ENCODE assay signal across 16 cellular contexts in genomic region chr5:109945097-109945678, GRCh38.
DNase-seq lines count a peak whose midpoint lies in the region; ATAC-seq and TF ChIP-seq lines count a peak whose summit lies in the region.
"Had no signal": no experiment of that assay in that cellular context is flagged by ENCODE, and none has a peak within 500 bp of the region (broad histone marks: within the 10 kb centered on the region; RNA-seq: fewer than 3 reads in every experiment).

No MANE protein-coding gene starts in this region.

- H3K27me3 Mint-ChIP-seq in neural progenitor cell (ENCODE audit: insufficient read depth, low read depth): peaks cover 5% of the 10 kb centered on the region

- H3K9ac ChIP-seq in neural progenitor cell: no peak overlapping the region
- no peak overlapping the region for H3K9ac ChIP-seq in mammary epithelial cell (ENCODE audit: insufficient read depth, low read length)

- H2AFZ ChIP-seq in neural progenitor cell (replicated peaks): peak overlapping the region; percentile 59
- no peak overlapping the region for H2AFZ ChIP-seq in mammary epithelial cell (ENCODE audit: low read depth, low read length)

- no peak for TF ChIP-seq CTCF in neural progenitor cell (IDR thresholded peaks at IDR 0.05)
- no peak for TF ChIP-seq CTCF in esophagus squamous epithelium (IDR thresholded peaks at IDR 0.05)
- no peak for TF ChIP-seq CTCF in mammary epithelial cell (conservative IDR thresholded peaks at IDR 0.05 in 1 of 2, IDR thresholded peaks at IDR 0.05 in 1 of 2; ENCODE audit: extremely low read depth in 1 of 2, insufficient read depth in 1 of 2, low read depth in 1 of 2, low read length in 2 of 2)

- peak; percentile 3 for DNase-seq in NCI-H510A treated with DMSO at 0.1 percent for 48 hours (lab: John Stamatoyannopoulos, UW)
- no peak for DNase-seq in NCI-H510A (lab: John Stamatoyannopoulos, UW)
- peak; percentile 94 for DNase-seq in SW480 (ENCODE audit: low spot score)
- DNase-seq in neural progenitor cell (ENCODE audit: low spot score): peak; percentile 29
- no peak for DNase-seq in left ventricle myocardium superior
- no peak for DNase-seq in esophagus squamous epithelium (lab: John Stamatoyannopoulos, UW)
- DNase-seq in mammary epithelial cell: no peak
- DNase-seq: activated CD8-positive, alpha-beta memory T cell treated with anti-CD3 and anti-CD28 coated beads, Interleukin-2, amount 50 U/mL, for 48 hours; DMS79 treated with DMSO at 0.1 percent for 48 hours; H7; immature natural killer cell; NCI-H1930; OCI-M1 had no signal

- peaks cover 2% of the 10 kb centered on the region for H3K9me3 Mint-ChIP-seq in neural progenitor cell
- H3K9me3 Mint-ChIP-seq: natural killer cell treated with Interleukin-12 subunit alpha and Interleukin-12 subunit beta and Interleukin-15 and Interleukin-18, amount 100 ng/mL, for 72 hours had no signal

- WGBS in esophagus squamous epithelium, 2 donors: 73 to 86% methylated on average over 5 of the region's 6 CpGs
- 58% methylated on average over 6 of the region's 6 CpGs for WGBS in mammary epithelial cell (ENCODE audit: low coverage, missing lambda C conversion rate)

- peaks cover 14% of the 10 kb centered on the region for H3K4me1 ChIP-seq in neural progenitor cell
- no peaks in the 10 kb centered on the region for H3K4me1 ChIP-seq in esophagus squamous epithelium
- no peaks in the 10 kb centered on the region for H3K4me1 ChIP-seq in mammary epithelial cell (ENCODE audit: insufficient read depth, low read length)

- H3K27ac Mint-ChIP-seq in neural progenitor cell: peak overlapping the region; percentile 90
- H3K27ac Mint-ChIP-seq: immature natural killer cell; natural killer cell treated with Interleukin-12 subunit alpha and Interleukin-12 subunit beta and Interleukin-15 and Interleukin-18, amount 100 ng/mL, for 72 hours had no signal

- H3K79me2 ChIP-seq in neural progenitor cell (ENCODE audit: low read depth) (no peaks in the 10 kb centered on the region), mammary epithelial cell (ENCODE audit: insufficient read depth, low read length) (no peaks in the 10 kb centered on the region)

- no peak overlapping the region for H3K4me3 Mint-ChIP-seq in neural progenitor cell
- H3K4me3 Mint-ChIP-seq: immature natural killer cell; natural killer cell treated with Interleukin-12 subunit alpha and Interleukin-12 subunit beta and Interleukin-15 and Interleukin-18, amount 100 ng/mL, for 72 hours had no signal

- H3K4me3 ChIP-seq in neural progenitor cell (no peak overlapping the region), esophagus squamous epithelium (no peak overlapping the region), mammary epithelial cell (replicated peaks in 1 of 3; ENCODE audit: insufficient read depth in 1 of 3, low read depth in 2 of 3, low read length in 3 of 3) (no peak overlapping the region)
- H3K4me3 ChIP-seq: smooth muscle cell had no signal

- dilution Hi-C loops in mammary epithelial cell (cut with HindIII; ENCODE audit: low sequenced_read_pairs): no loop called here

- peaks cover 1% of the 10 kb centered on the region for H3K9me3 ChIP-seq in neural progenitor cell (ENCODE audit: low read depth)
- H3K9me3 ChIP-seq in esophagus squamous epithelium: peaks cover 0 to 7% (median 0%) of the 10 kb centered on the region in 3 donors
- no peaks in the 10 kb centered on the region for H3K9me3 ChIP-seq in mammary epithelial cell (replicated peaks; ENCODE audit: insufficient read depth, low read length)

- CTCF ChIA-PET in mammary epithelial cell (lab: Charles Lee; ENCODE audit: low non-redundant PET): no interaction called here

- no peaks in the 10 kb centered on the region for H3K36me3 Mint-ChIP-seq in neural progenitor cell
- H3K36me3 Mint-ChIP-seq: immature natural killer cell; natural killer cell treated with Interleukin-12 subunit alpha and Interleukin-12 subunit beta and Interleukin-15 and Interleukin-18, amount 100 ng/mL, for 72 hours had no signal

- H3K27me3 ChIP-seq in neural progenitor cell (no peaks in the 10 kb centered on the region), esophagus squamous epithelium (peaks cover 0 to 6% (median 0%) of the 10 kb centered on the region in 4 donors), mammary epithelial cell (ENCODE audit: insufficient read depth, low read length) (no peaks in the 10 kb centered on the region)

- intact Hi-C loops in left ventricle myocardium superior (cut with micrococcal nuclease): no loop called here
- intact Hi-C loops in esophagus squamous epithelium (cut with DNase I): no loop called here
- intact Hi-C loops in mammary epithelial cell (cut with micrococcal nuclease): no loop called here

- H3K27ac ChIP-seq in neural progenitor cell (no peak overlapping the region), esophagus squamous epithelium (no peak overlapping the region), mammary epithelial cell (ENCODE audit: insufficient read depth, low read depth, low read length) (no peak overlapping the region)

- H3K4me2 ChIP-seq in neural progenitor cell (no peak overlapping the region), mammary epithelial cell (ENCODE audit: insufficient read depth, low read depth, low read length) (no peak overlapping the region)
- H3K4me2 ChIP-seq: smooth muscle cell had no signal

- H4K20me1 ChIP-seq in neural progenitor cell (ENCODE audit: low read depth) (no peaks in the 10 kb centered on the region), mammary epithelial cell (ENCODE audit: insufficient read depth, low read length) (no peaks in the 10 kb centered on the region)

- BruUV-seq in mammary epithelial cell (replicated peaks; lab: Mats Ljungman, UMichigan): no TSS peak

- peaks cover 23% of the 10 kb centered on the region for H3K4me1 Mint-ChIP-seq in neural progenitor cell

- in situ Hi-C loops in mammary epithelial cell (cut with MboI; ENCODE audit: low sequenced_read_pairs in 2 of 2): no loop called here

- no peaks in the 10 kb centered on the region for H3F3A ChIP-seq in neural progenitor cell (ENCODE audit: low read depth)

- ATAC-seq in HG03064 (IDR thresholded peaks at IDR 0.05; ENCODE audit: low read depth, unreplicated experiment) (peak; percentile 63), left ventricle myocardium superior (no peak)

- TF ChIP-seq POLR2A in esophagus squamous epithelium (IDR thresholded peaks at IDR 0.05): no peak

- H3K36me3 ChIP-seq in neural progenitor cell (no peaks in the 10 kb centered on the region), esophagus squamous epithelium (no peaks in the 10 kb centered on the region), mammary epithelial cell (ENCODE audit: insufficient read depth, low read length) (no peaks in the 10 kb centered on the region)

Comparison
In these comparisons a context has a peak if more than half of its experiments do, and no peak if none do; other contexts are left out.
1. DNase-seq: peak in NCI-H510A treated with DMSO at 0.1 percent for 48 hours (single experiment), SW480 (single experiment) and neural progenitor cell (single experiment); none in NCI-H510A (single experiment), left ventricle myocardium superior (single experiment), esophagus squamous epithelium (single experiment) and mammary epithelial cell (single experiment).